Comparison of ENCODE assay signal across 16 cellular contexts in the genomic region with DNA sequence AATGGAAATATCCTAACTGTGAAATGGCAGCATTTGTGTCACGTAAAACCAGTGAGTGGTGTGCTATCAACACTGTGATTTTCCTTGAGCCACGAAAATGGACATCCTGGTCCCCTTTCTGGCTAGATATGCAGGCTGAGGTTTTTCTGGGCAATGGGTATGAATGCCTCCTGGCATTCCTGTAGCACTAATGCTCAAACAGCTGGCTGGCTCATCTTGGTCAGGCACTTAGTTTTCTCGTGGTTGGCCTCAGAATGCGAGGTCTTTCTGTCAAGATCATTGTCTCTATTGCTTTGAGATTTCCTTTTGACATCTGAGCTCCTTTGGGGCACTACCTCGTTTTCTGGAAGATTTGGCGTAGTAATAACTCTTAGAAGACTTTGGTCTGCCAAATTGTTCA. TPM values are rescaled to one million over a fixed set of nuclear protein-coding genes. Genes with fewer than 3 reads are reported as not detected.
A peak's percentile ranks its signal among the peaks of the same experiment; 100 is the strongest.
DNase-seq lines count a peak whose midpoint lies in the region.
"Had no signal": no experiment of that assay in that cellular context is flagged by ENCODE, and none has a peak within 500 bp of the region (broad histone marks: within the 10 kb centered on the region; RNA-seq: fewer than 3 reads in every experiment).

No MANE protein-coding gene starts in this region.

- in situ Hi-C loops in KBM-7 (cut with MboI; ENCODE audit: low pct_unique_long_range_greater_than_20kb, low sequenced_read_pairs): no loop called here

- peak; percentile 8 for DNase-seq in LHCN-M2 (ENCODE audit: low read depth)
- DNase-seq in islet precursor cell: peak; percentile 69
- peak; percentile 70 for DNase-seq in myocyte (ENCODE audit: low read depth)
- no peak for DNase-seq in NCI-H187 (lab: John Stamatoyannopoulos, UW)
- no peak for DNase-seq in NCI-H1105 (lab: John Stamatoyannopoulos, UW)
- no peak for DNase-seq in KBM-7
- DNase-seq in activated naive CD4-positive, alpha-beta T cell (lab: John Stamatoyannopoulos, UW): no peak
- DNase-seq: Caco-2; CD4-positive, CD25-positive, alpha-beta regulatory T cell; CD8-positive, alpha-beta T cell; DMS153; DND-41; GM23248; H9; HFFc6 had no signal

RNA-seq across cellular contexts. Expression of a gene that starts 15.6 kb away (rescaled TPM):
- total RNA-seq in LHCN-M2 (2014; rRNA removed) (12.1 and 15.1 TPM in 2 replicates), myocyte (11.9 and 25.3 TPM in 2 replicates)
- 6.6 TPM for polyA plus RNA-seq in LHCN-M2 (2012)
- 3.1 TPM for polyA plus RNA-seq in myocyte (2012)
- total RNA-seq: A172; CD4-positive, CD25-positive, alpha-beta regulatory T cell; CD8-positive, alpha-beta T cell had no signal
- polyA plus RNA-seq: CD4-positive, CD25-positive, alpha-beta regulatory T cell had no signal

Comparison
In these comparisons a context has a peak if more than half of its experiments do, and no peak if none do; other contexts are left out.
1. DNase-seq: peak in LHCN-M2 (single experiment), islet precursor cell (single experiment) and myocyte (single experiment); none in NCI-H187 (0 of 2), NCI-H1105 (single experiment), KBM-7 (single experiment) and activated naive CD4-positive, alpha-beta T cell (0 of 4).